ENCODE assay signal across 8 cellular contexts in the genomic region with DNA sequence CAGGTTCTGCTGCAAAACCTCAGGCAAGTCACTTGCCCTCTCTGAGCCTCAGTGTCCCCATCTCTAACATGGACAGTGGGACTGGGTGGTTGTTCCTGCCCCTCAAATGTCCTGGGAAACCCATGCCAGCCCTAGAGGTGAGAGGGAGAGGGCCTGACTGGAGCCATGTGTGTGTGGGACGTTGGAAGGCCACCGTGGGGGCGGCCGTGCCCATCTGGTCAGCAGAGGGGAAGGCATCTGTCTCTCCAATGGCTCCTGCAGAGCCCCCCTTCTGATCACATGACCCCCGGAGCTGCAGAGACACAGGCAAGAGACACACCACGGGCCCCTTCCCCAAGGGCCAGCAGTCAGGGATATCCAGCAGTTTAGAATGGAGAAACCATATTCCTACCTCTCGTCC. TPM values are rescaled to one million over a fixed set of nuclear protein-coding genes. Genes with fewer than 3 reads are reported as not detected.
A peak's percentile ranks its signal among the peaks of the same experiment; 100 is the strongest.
DNase-seq lines count a peak whose midpoint lies in the region; TF ChIP-seq lines count a peak whose summit lies in the region.
"Had no signal": no experiment of that assay in that cellular context is flagged by ENCODE, and none has a peak within 500 bp of the region (broad histone marks: within the 10 kb centered on the region; RNA-seq: fewer than 3 reads in every experiment).

No MANE protein-coding gene starts in this region.

- 92% methylated on average over 2 of the region's 7 CpGs for WGBS in esophagus muscularis mucosa

- no peak for TF ChIP-seq CTCF in esophagus muscularis mucosa (IDR thresholded peaks at IDR 0.05)

- H3K4me1 ChIP-seq in esophagus muscularis mucosa, result peaks cover 11 to 26% (median 20%) of the 10 kb centered on the region in 4 donors

- H3K4me3 ChIP-seq in esophagus muscularis mucosa, result peak overlapping the region; percentile 67 to 71 (median 70)
- H3K4me3 ChIP-seq in skeletal muscle cell (ENCODE audit: low read depth, low read length), result peak overlapping the region; percentile 80

- peak; percentile 33 for DNase-seq in NCI-H82 (lab: John Stamatoyannopoulos, UW)
- DNase-seq in NCI-H82 treated with DMSO at 0.1 percent for 48 hours (lab: John Stamatoyannopoulos, UW; ENCODE audit: unreplicated experiment), result no peak
- DNase-seq in esophagus muscularis mucosa (ENCODE audit: extremely low spot score), result no peak
- no peak for DNase-seq in skeletal muscle cell (ENCODE audit: low read depth)
- DNase-seq in CD1c-positive myeloid dendritic cell (ENCODE audit: extremely low spot score), result no peak
- no peak for DNase-seq in DMS 273 (lab: John Stamatoyannopoulos, UW; ENCODE audit: unreplicated experiment)

- peaks cover 0 to 21% (median 3%) of the 10 kb centered on the region in 4 donors for H3K27me3 ChIP-seq in esophagus muscularis mucosa

- intact Hi-C loops in esophagus muscularis mucosa (cut with DNase I), result no loop called here

- no peaks in the 10 kb centered on the region for H3K36me3 ChIP-seq in esophagus muscularis mucosa
- H3K36me3 ChIP-seq: prostate gland had no signal

- peak overlapping the region in 3 of 4 donors; percentile 54 to 76 (median 57) for H3K27ac ChIP-seq in esophagus muscularis mucosa (replicated peaks in 1 of 4)
- H3K27ac ChIP-seq: 22Rv1, prostate gland had no signal

- no peaks in the 10 kb centered on the region for H3K9me3 ChIP-seq in esophagus muscularis mucosa
- H3K9me3 ChIP-seq: prostate gland had no signal

- TF ChIP-seq EP300 in esophagus muscularis mucosa (IDR thresholded peaks at IDR 0.05), result no peak

- no peak for TF ChIP-seq POLR2A in esophagus muscularis mucosa (IDR thresholded peaks at IDR 0.05; ENCODE audit: low read depth)

RNA-seq across cellular contexts. Expression of a gene that starts 1.7 kb away (rescaled TPM):
- total RNA-seq in esophagus muscularis mucosa, result 10 to 100 TPM; 10.9 to 27.0 (median 16.8) TPM

RNA-seq across cellular contexts. Expression of a gene that starts 13.5 kb away (rescaled TPM):
- total RNA-seq in esophagus muscularis mucosa, result 100 to 1,000 TPM in 1 of 4 donors, 10 to 100 TPM in 3; 57.5 to 110 (median 73.2) TPM

RNA-seq across cellular contexts. Expression of a gene that starts 44.8 kb away (rescaled TPM):
- total RNA-seq in esophagus muscularis mucosa, result 100 to 1,000 TPM; 132 to 213 (median 148) TPM

RNA-seq across cellular contexts. Expression of a gene that starts 55.6 kb away (rescaled TPM):
- total RNA-seq in esophagus muscularis mucosa, result 1 to 10 TPM in 1 of 4 donors, under 1 TPM in 1, not detected in 2; 0.83 to 6.2 TPM
